ENCODE assay signal across 1 cellular context in genomic region chr6:30877419-30878262, GRCh38.
TF ChIP-seq lines count a peak whose summit lies in the region.

No MANE protein-coding gene starts in this region.

TF ChIP-seq in H1, 55 proteins besides CTCF, POLR2A, EP300 and RAD21:
- no peak for TF ChIP-seq CHD7 (IDR thresholded peaks at IDR 0.05; ENCODE audit: insufficient replicate concordance, low read length)
- peak; percentile 67; the same call in 1 of the 2 replicates for TF ChIP-seq TBP (IDR thresholded peaks at IDR 0.05; ENCODE audit: low read depth, low read length)
- TF ChIP-seq JUND (IDR thresholded peaks at IDR 0.05; ENCODE audit: low read length) = peak; percentile 39; the same call in 1 of the 2 replicates
- TF ChIP-seq SP1 (IDR thresholded peaks at IDR 0.05; ENCODE audit: low read depth, low read length) = 0 out of 2 replicates have a peak, but pooled peaks have one; percentile 9
- TF ChIP-seq CHD1 (IDR thresholded peaks at IDR 0.05; ENCODE audit: low read depth, low read length) = no peak
- TF ChIP-seq PHF8 (conservative IDR thresholded peaks at IDR 0.05; ENCODE audit: low read depth, low read length) = no peak
- no peak for TF ChIP-seq RNF2 (IDR thresholded peaks at IDR 0.05; ENCODE audit: borderline replicate concordance, low read depth, low read length, missing control alignments, poor library complexity, severe bottlenecking)
- no peak for TF ChIP-seq SIX5 (IDR thresholded peaks at IDR 0.05; ENCODE audit: low read depth, low read length)
- no peak for TF ChIP-seq CEBPB (IDR thresholded peaks at IDR 0.05; ENCODE audit: low read depth, low read length)
- TF ChIP-seq TAF7 (optimal IDR thresholded peaks at IDR 0.05; ENCODE audit: borderline replicate concordance, low read depth, low read length) = peak; percentile 29
- 0 out of 2 replicates have a peak, but pooled peaks have one; percentile 37 for TF ChIP-seq TAF1 (IDR thresholded peaks at IDR 0.05; ENCODE audit: low read depth, low read length)
- peak; percentile 81; the same call in 1 of the 2 replicates for TF ChIP-seq YY1 (IDR thresholded peaks at IDR 0.05; ENCODE audit: low read depth, low read length)
- no peak for TF ChIP-seq RXRA (IDR thresholded peaks at IDR 0.05; ENCODE audit: insufficient read depth, low read depth, low read length)
TF ChIP-seq in H1: peak in this region for 6.
